ENCODE assay signal across 1 cellular context in genomic region chr22:30265131-30265720, GRCh38.
A peak's percentile ranks its signal among the peaks of the same experiment; 100 is the strongest.
TF ChIP-seq lines count a peak whose summit lies in the region.

No MANE protein-coding gene starts in this region.

TF ChIP-seq in K562, 482 proteins besides CTCF, POLR2A, EP300 and RAD21:
- TF ChIP-seq CTCFL (IDR thresholded peaks at IDR 0.05; ENCODE audit: borderline replicate concordance, insufficient read depth, low read depth, low read length, poor library complexity, severe bottlenecking) (no peak), TCF7L2 (IDR thresholded peaks at IDR 0.05; ENCODE audit: low read depth, low read length) (no peak), ZKSCAN8 (CRISPR knock-in tag; IDR thresholded peaks at IDR 0.05) (no peak), ZEB2 (IDR thresholded peaks at IDR 0.05) (no peak), STAT5A (IDR thresholded peaks at IDR 0.05; ENCODE audit: borderline replicate concordance, low read length) (no peak), HDAC8 (tag; IDR thresholded peaks at IDR 0.05) (no peak), RBM25 (IDR thresholded peaks at IDR 0.05; ENCODE audit: low read depth, low read length, severe bottlenecking) (peak; percentile 24), BCOR (IDR thresholded peaks at IDR 0.05) (0 out of 2 replicates have a peak, but pooled peaks have one; percentile 12), TCFL5 (CRISPR knock-in tag; conservative IDR thresholded peaks at IDR 0.05) (no peak), ADNP (tag; IDR thresholded peaks at IDR 0.05) (no peak), ZNF324 (CRISPR knock-in tag; IDR thresholded peaks at IDR 0.05) (no peak), NFIX (CRISPR knock-in tag; IDR thresholded peaks at IDR 0.05; ENCODE audit: low read depth) (no peak), CCNT2 (IDR thresholded peaks at IDR 0.05; ENCODE audit: borderline replicate concordance, extremely low read depth, insufficient read length, low read depth, low read length) (no peak), CBX2 (IDR thresholded peaks at IDR 0.05; ENCODE audit: insufficient read depth, low read length, poor library complexity, severe bottlenecking) (no peak), ZFX (CRISPR knock-in tag; IDR thresholded peaks at IDR 0.05) (no peak)
- TF ChIP-seq, protein P1, sequence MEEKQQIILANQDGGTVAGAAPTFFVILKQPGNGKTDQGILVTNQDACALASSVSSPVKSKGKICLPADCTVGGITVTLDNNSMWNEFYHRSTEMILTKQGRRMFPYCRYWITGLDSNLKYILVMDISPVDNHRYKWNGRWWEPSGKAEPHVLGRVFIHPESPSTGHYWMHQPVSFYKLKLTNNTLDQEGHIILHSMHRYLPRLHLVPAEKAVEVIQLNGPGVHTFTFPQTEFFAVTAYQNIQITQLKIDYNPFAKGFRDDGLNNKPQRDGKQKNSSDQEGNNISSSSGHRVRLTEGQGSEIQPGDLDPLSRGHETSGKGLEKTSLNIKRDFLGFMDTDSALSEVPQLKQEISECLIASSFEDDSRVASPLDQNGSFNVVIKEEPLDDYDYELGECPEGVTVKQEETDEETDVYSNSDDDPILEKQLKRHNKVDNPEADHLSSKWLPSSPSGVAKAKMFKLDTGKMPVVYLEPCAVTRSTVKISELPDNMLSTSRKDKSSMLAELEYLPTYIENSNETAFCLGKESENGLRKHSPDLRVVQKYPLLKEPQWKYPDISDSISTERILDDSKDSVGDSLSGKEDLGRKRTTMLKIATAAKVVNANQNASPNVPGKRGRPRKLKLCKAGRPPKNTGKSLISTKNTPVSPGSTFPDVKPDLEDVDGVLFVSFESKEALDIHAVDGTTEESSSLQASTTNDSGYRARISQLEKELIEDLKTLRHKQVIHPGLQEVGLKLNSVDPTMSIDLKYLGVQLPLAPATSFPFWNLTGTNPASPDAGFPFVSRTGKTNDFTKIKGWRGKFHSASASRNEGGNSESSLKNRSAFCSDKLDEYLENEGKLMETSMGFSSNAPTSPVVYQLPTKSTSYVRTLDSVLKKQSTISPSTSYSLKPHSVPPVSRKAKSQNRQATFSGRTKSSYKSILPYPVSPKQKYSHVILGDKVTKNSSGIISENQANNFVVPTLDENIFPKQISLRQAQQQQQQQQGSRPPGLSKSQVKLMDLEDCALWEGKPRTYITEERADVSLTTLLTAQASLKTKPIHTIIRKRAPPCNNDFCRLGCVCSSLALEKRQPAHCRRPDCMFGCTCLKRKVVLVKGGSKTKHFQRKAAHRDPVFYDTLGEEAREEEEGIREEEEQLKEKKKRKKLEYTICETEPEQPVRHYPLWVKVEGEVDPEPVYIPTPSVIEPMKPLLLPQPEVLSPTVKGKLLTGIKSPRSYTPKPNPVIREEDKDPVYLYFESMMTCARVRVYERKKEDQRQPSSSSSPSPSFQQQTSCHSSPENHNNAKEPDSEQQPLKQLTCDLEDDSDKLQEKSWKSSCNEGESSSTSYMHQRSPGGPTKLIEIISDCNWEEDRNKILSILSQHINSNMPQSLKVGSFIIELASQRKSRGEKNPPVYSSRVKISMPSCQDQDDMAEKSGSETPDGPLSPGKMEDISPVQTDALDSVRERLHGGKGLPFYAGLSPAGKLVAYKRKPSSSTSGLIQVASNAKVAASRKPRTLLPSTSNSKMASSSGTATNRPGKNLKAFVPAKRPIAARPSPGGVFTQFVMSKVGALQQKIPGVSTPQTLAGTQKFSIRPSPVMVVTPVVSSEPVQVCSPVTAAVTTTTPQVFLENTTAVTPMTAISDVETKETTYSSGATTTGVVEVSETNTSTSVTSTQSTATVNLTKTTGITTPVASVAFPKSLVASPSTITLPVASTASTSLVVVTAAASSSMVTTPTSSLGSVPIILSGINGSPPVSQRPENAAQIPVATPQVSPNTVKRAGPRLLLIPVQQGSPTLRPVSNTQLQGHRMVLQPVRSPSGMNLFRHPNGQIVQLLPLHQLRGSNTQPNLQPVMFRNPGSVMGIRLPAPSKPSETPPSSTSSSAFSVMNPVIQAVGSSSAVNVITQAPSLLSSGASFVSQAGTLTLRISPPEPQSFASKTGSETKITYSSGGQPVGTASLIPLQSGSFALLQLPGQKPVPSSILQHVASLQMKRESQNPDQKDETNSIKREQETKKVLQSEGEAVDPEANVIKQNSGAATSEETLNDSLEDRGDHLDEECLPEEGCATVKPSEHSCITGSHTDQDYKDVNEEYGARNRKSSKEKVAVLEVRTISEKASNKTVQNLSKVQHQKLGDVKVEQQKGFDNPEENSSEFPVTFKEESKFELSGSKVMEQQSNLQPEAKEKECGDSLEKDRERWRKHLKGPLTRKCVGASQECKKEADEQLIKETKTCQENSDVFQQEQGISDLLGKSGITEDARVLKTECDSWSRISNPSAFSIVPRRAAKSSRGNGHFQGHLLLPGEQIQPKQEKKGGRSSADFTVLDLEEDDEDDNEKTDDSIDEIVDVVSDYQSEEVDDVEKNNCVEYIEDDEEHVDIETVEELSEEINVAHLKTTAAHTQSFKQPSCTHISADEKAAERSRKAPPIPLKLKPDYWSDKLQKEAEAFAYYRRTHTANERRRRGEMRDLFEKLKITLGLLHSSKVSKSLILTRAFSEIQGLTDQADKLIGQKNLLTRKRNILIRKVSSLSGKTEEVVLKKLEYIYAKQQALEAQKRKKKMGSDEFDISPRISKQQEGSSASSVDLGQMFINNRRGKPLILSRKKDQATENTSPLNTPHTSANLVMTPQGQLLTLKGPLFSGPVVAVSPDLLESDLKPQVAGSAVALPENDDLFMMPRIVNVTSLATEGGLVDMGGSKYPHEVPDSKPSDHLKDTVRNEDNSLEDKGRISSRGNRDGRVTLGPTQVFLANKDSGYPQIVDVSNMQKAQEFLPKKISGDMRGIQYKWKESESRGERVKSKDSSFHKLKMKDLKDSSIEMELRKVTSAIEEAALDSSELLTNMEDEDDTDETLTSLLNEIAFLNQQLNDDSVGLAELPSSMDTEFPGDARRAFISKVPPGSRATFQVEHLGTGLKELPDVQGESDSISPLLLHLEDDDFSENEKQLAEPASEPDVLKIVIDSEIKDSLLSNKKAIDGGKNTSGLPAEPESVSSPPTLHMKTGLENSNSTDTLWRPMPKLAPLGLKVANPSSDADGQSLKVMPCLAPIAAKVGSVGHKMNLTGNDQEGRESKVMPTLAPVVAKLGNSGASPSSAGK (IDR thresholded peaks at IDR 0.05) = no peak
- TF ChIP-seq, protein P2, sequence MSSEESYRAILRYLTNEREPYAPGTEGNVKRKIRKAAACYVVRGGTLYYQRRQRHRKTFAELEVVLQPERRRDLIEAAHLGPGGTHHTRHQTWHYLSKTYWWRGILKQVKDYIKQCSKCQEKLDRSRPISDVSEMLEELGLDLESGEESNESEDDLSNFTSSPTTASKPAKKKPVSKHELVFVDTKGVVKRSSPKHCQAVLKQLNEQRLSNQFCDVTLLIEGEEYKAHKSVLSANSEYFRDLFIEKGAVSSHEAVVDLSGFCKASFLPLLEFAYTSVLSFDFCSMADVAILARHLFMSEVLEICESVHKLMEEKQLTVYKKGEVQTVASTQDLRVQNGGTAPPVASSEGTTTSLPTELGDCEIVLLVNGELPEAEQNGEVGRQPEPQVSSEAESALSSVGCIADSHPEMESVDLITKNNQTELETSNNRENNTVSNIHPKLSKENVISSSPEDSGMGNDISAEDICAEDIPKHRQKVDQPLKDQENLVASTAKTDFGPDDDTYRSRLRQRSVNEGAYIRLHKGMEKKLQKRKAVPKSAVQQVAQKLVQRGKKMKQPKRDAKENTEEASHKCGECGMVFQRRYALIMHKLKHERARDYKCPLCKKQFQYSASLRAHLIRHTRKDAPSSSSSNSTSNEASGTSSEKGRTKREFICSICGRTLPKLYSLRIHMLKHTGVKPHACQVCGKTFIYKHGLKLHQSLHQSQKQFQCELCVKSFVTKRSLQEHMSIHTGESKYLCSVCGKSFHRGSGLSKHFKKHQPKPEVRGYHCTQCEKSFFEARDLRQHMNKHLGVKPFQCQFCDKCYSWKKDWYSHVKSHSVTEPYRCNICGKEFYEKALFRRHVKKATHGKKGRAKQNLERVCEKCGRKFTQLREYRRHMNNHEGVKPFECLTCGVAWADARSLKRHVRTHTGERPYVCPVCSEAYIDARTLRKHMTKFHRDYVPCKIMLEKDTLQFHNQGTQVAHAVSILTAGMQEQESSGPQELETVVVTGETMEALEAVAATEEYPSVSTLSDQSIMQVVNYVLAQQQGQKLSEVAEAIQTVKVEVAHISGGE (CRISPR knock-in tag; IDR thresholded peaks at IDR 0.05) = no peak
